ENCODE assay signal across 8 cellular contexts in genomic region chr18:46070683-46071614, GRCh38. TPM values are rescaled to one million over a fixed set of nuclear protein-coding genes. Genes with fewer than 3 reads are reported as not detected.
DNase-seq lines count a peak whose midpoint lies in the region; ATAC-seq and FAIRE-seq lines count a peak whose summit lies in the region.

No MANE protein-coding gene starts in this region.

- H3K27me3 ChIP-seq in CD8-positive, alpha-beta memory T cell (ENCODE audit: insufficient read depth, low read length, poor library complexity, severe bottlenecking): no peaks in the 10 kb centered on the region
- H3K27me3 ChIP-seq in HUES6 (ENCODE audit: control insufficient read depth, insufficient read depth, low read length) (peaks cover 29% of the 10 kb centered on the region), iPS-20b (ENCODE audit: insufficient read depth, low read length) (peaks cover 43% of the 10 kb centered on the region)

- no peaks in the 10 kb centered on the region for H3K9me3 ChIP-seq in CD8-positive, alpha-beta memory T cell (ENCODE audit: low read length)
- H3K9me3 ChIP-seq in HUES6 (ENCODE audit: control insufficient read depth, insufficient read depth, low read depth, low read length) (no peaks in the 10 kb centered on the region), iPS-20b (ENCODE audit: insufficient read depth, low read depth, low read length) (no peaks in the 10 kb centered on the region)

- no peak for FAIRE-seq in RCC 7860 (lab: Jason Lieb, UNC)

- peak; percentile 12 for ATAC-seq in stimulated activated naive CD8-positive, alpha-beta T cell treated with anti-CD3 and anti-CD28 coated beads, Interleukin-15, Interleukin-2, amounts not matched to agents 100 U/mL and 50 U/mL, for 24 hours

- H3K4me1 Mint-ChIP-seq in CD8-positive, alpha-beta memory T cell: peaks cover 37 to 45% (median 38%) of the 10 kb centered on the region in 3 donors
- peaks cover 39% of the 10 kb centered on the region for H3K4me1 Mint-ChIP-seq in activated naive CD8-positive, alpha-beta T cell treated with anti-CD3 and anti-CD28 coated beads for 36 hours

- peaks cover 45% of the 10 kb centered on the region for H3K4me1 ChIP-seq in CD8-positive, alpha-beta memory T cell (ENCODE audit: insufficient read depth, low read length)
- peaks cover 7% of the 10 kb centered on the region; the same call in 1 of the 2 replicates for H3K4me1 ChIP-seq in HUES6 (ENCODE audit: control insufficient read depth, insufficient read depth, low read length)
- H3K4me1 ChIP-seq in iPS-20b (ENCODE audit: insufficient read depth, low read length): no peaks in the 10 kb centered on the region

- peak overlapping the region; percentile 64 for H3K27ac ChIP-seq in CD8-positive, alpha-beta memory T cell (ENCODE audit: low read depth, low read length)
- H3K27ac ChIP-seq in HUES6 (ENCODE audit: low read depth, low read length) (no peak overlapping the region), iPS-20b (ENCODE audit: low read length) (no peak overlapping the region)

- DNase-seq in CD8-positive, alpha-beta memory T cell: peak in 1 of 5 donors; percentile 2
- peak; percentile 25 for DNase-seq in activated naive CD8-positive, alpha-beta T cell treated with anti-CD3 and anti-CD28 coated beads for 36 hours
- DNase-seq in stimulated activated naive CD8-positive, alpha-beta T cell treated with anti-CD3 and anti-CD28 coated beads, Interleukin-15, Interleukin-2, amounts not matched to agents 100 U/mL and 50 U/mL, for 24 hours: peak; percentile 40
- no peak for DNase-seq in NCI-H2107 treated with DMSO at 0.1 percent for 48 hours (lab: John Stamatoyannopoulos, UW; ENCODE audit: unreplicated experiment)
- DNase-seq in RCC 7860 (ENCODE audit: low spot score): no peak
- no peak for DNase-seq in mucosa of gallbladder (ENCODE audit: low spot score)

- H3K36me3 ChIP-seq in CD8-positive, alpha-beta memory T cell (ENCODE audit: insufficient read depth, low read length): no peaks in the 10 kb centered on the region
- H3K36me3 ChIP-seq in HUES6 (ENCODE audit: control insufficient read depth, insufficient read depth, low read length): no peaks in the 10 kb centered on the region
- H3K36me3 ChIP-seq in iPS-20b (ENCODE audit: insufficient read depth, low read depth, low read length): no peaks in the 10 kb centered on the region

- H3K4me3 ChIP-seq in CD8-positive, alpha-beta memory T cell (ENCODE audit: low read length): peak overlapping the region; percentile 60
- peak overlapping the region; percentile 90 for H3K4me3 ChIP-seq in HUES6 (ENCODE audit: low read depth, low read length)
- peak overlapping the region; percentile 74 for H3K4me3 ChIP-seq in iPS-20b (ENCODE audit: low read length)

- H3K36me3 Mint-ChIP-seq in CD8-positive, alpha-beta memory T cell: no peaks in the 10 kb centered on the region
- peaks cover 9% of the 10 kb centered on the region for H3K36me3 Mint-ChIP-seq in activated naive CD8-positive, alpha-beta T cell treated with anti-CD3 and anti-CD28 coated beads for 36 hours

- H3K27ac Mint-ChIP-seq in CD8-positive, alpha-beta memory T cell: peak overlapping the region in 7 of 8 donors; percentile 1 to 77 (median 36)
- H3K27ac Mint-ChIP-seq in activated naive CD8-positive, alpha-beta T cell treated with anti-CD3 and anti-CD28 coated beads for 36 hours: peak overlapping the region; percentile 60

- CTCF ChIA-PET in CD8-positive, alpha-beta memory T cell (lab: Charles Lee): interaction anchor here (0.8 to 1.4 kb wide), 5 partner anchors 15 to 384 kb away, joined by 3 to 6 read pairs (median 3); a partner anchor contains a TSS

- H3K9ac ChIP-seq in HUES6 (ENCODE audit: low read length) (peak overlapping the region; percentile 81), iPS-20b (ENCODE audit: low read depth, low read length) (peak overlapping the region; percentile 56; the same call in 1 of the 2 replicates)

- peaks cover 0 to 1% of the 10 kb centered on the region in 2 donors for H3K27me3 Mint-ChIP-seq in CD8-positive, alpha-beta memory T cell
- H3K27me3 Mint-ChIP-seq in activated naive CD8-positive, alpha-beta T cell treated with anti-CD3 and anti-CD28 coated beads for 36 hours: no peaks in the 10 kb centered on the region

- H3K4me3 Mint-ChIP-seq in CD8-positive, alpha-beta memory T cell: peak overlapping the region; percentile 62 to 93 (median 80)
- peak overlapping the region; percentile 69 for H3K4me3 Mint-ChIP-seq in activated naive CD8-positive, alpha-beta T cell treated with anti-CD3 and anti-CD28 coated beads for 36 hours

- POLR2A ChIA-PET in CD8-positive, alpha-beta memory T cell (lab: Charles Lee): interaction anchor here (0.5 to 1.5 kb wide), 4 partner anchors 11 to 73 kb away, joined by 3 to 5 read pairs (median 4); partner anchors contain the start of gene ATP5F1A

- no peaks in the 10 kb centered on the region for H3K9me3 Mint-ChIP-seq in CD8-positive, alpha-beta memory T cell
- H3K9me3 Mint-ChIP-seq in activated naive CD8-positive, alpha-beta T cell treated with anti-CD3 and anti-CD28 coated beads for 36 hours: no peaks in the 10 kb centered on the region

RNA-seq across cellular contexts. Expression of gene PSTPIP2, which starts 1.1 kb away (rescaled TPM):
- total RNA-seq in CD8-positive, alpha-beta memory T cell: 10 to 100 TPM; 24.9 to 25.3 TPM
- 11.0 TPM for polyA plus RNA-seq in CD8-positive, alpha-beta memory T cell
- total RNA-seq in activated naive CD8-positive, alpha-beta T cell treated with anti-CD3 and anti-CD28 coated beads for 36 hours: 10 to 100 TPM; 21.6 to 22.0 TPM
- total RNA-seq in mucosa of gallbladder: 7.0 TPM

RNA-seq across cellular contexts. Expression of gene ATP5F1A, which starts 27.1 kb away (rescaled TPM):
- total RNA-seq in CD8-positive, alpha-beta memory T cell: 100 to 1,000 TPM; 456 to 468 TPM
- 409 TPM for polyA plus RNA-seq in CD8-positive, alpha-beta memory T cell
- total RNA-seq in activated naive CD8-positive, alpha-beta T cell treated with anti-CD3 and anti-CD28 coated beads for 36 hours: 100 to 1,000 TPM; 519 to 526 TPM
- total RNA-seq in mucosa of gallbladder: 378 TPM

RNA-seq across cellular contexts. Expression of gene HAUS1, which starts 33.2 kb away (rescaled TPM):
- 10 to 100 TPM; 52.5 to 53.3 TPM for total RNA-seq in CD8-positive, alpha-beta memory T cell
- polyA plus RNA-seq in CD8-positive, alpha-beta memory T cell: 43.2 TPM
- 10 to 100 TPM; 61.1 to 66.3 TPM for total RNA-seq in activated naive CD8-positive, alpha-beta T cell treated with anti-CD3 and anti-CD28 coated beads for 36 hours
- total RNA-seq in mucosa of gallbladder: 14.4 TPM

Comparison
In these comparisons a context has a peak if more than half of its experiments do, and no peak if none do; other contexts are left out.
1. DNase-seq: peak in activated naive CD8-positive, alpha-beta T cell treated with anti-CD3 and anti-CD28 coated beads for 36 hours (single experiment) and stimulated activated naive CD8-positive, alpha-beta T cell treated with anti-CD3 and anti-CD28 coated beads, Interleukin-15, Interleukin-2, amounts not matched to agents 100 U/mL and 50 U/mL, for 24 hours (single experiment); none in NCI-H2107 treated with DMSO at 0.1 percent for 48 hours (single experiment), RCC 7860 (single experiment) and mucosa of gallbladder (single experiment).
2. Peak in every context shown above with its lines, with median percentiles within 50 percentile points of each other: H3K4me3 ChIP-seq.